In genomic region chr3:48142316-48142870, GRCh38 we compare ENCODE assay signal across 19 cellular contexts. TPM values are rescaled to one million over a fixed set of nuclear protein-coding genes. Genes with fewer than 3 reads are reported as not detected.
DNase-seq lines count a peak whose midpoint lies in the region; ATAC-seq and TF ChIP-seq lines count a peak whose summit lies in the region.
"Had no signal": no experiment of that assay in that cellular context is flagged by ENCODE, and none has a peak within 500 bp of the region (broad histone marks: within the 10 kb centered on the region; RNA-seq: fewer than 3 reads in every experiment).

No MANE protein-coding gene starts in this region.

- H3K27me3 Mint-ChIP-seq in activated T-helper 17 cell treated with anti-CD3 and anti-CD28 coated beads, Interleukin-2, amount 50 U/mL, for 72 hours = no peaks in the 10 kb centered on the region
- H3K27me3 Mint-ChIP-seq in naive thymus-derived CD8-positive, alpha-beta T cell = no peaks in the 10 kb centered on the region
- H3K27me3 Mint-ChIP-seq: activated naive CD4-positive, alpha-beta T cell treated with anti-CD3 and anti-CD28 coated beads, Interleukin-2, amount 50 U/mL, for 24 hours; dendritic cell treated with granulocyte-macrophage colony-stimulating factor and Interleukin-4, amounts not matched to agents 40 ng/mL and 50 ng/mL, for 4 days; memory B cell had no signal

- peak overlapping the region in 8 of 11 experiments; percentile 17 to 53 (median 39); a peak in 14 of 22 replicates for H3K4me2 ChIP-seq in BLaER1 treated with 17β-estradiol and CSF1 and Interleukin-3, amounts not matched to agents 10 nM and 100 nM

- peak; percentile 30 to 57 (median 53) for DNase-seq in mucosa of descending colon
- DNase-seq in stimulated activated naive CD4-positive, alpha-beta T cell (lab: John Stamatoyannopoulos, UW) = no peak
- no peak for DNase-seq in naive thymus-derived CD8-positive, alpha-beta T cell
- DNase-seq: erythroblast, GDM1, glutamatergic neuron, H7, MG63, NCI-H2227 treated with DMSO at 0.1 percent for 48 hours, retina had no signal

- no peak overlapping the region for H3K27ac ChIP-seq in BLaER1 treated with 17β-estradiol and CSF1 and Interleukin-3, amounts not matched to agents 10 nM and 100 nM

- no peaks in the 10 kb centered on the region for H3K36me3 ChIP-seq in BLaER1 treated with 17β-estradiol and CSF1 and Interleukin-3, amounts not matched to agents 10 nM and 100 nM
- no peaks in the 10 kb centered on the region for H3K36me3 ChIP-seq in mucosa of descending colon (ENCODE audit: low read depth)
- H3K36me3 ChIP-seq: MG63 had no signal

- H3K4me1 ChIP-seq in BLaER1 treated with 17β-estradiol and CSF1 and Interleukin-3, amounts not matched to agents 10 nM and 100 nM = peaks cover 6 to 29% (median 18%) of the 10 kb centered on the region in 10 experiments; a peak in 19 of 20 replicates
- no peaks in the 10 kb centered on the region for H3K4me1 ChIP-seq in mucosa of descending colon (ENCODE audit: low read depth)

- intact Hi-C loops in mucosa of descending colon (cut with DNase I, micrococcal nuclease) = no loop called here

- no peaks in the 10 kb centered on the region for H3K4me1 Mint-ChIP-seq in activated T-helper 17 cell treated with anti-CD3 and anti-CD28 coated beads, Interleukin-2, amount 50 U/mL, for 72 hours
- H3K4me1 Mint-ChIP-seq in naive thymus-derived CD8-positive, alpha-beta T cell = no peaks in the 10 kb centered on the region
- H3K4me1 Mint-ChIP-seq: activated naive CD4-positive, alpha-beta T cell treated with anti-CD3 and anti-CD28 coated beads, Interleukin-2, amount 50 U/mL, for 24 hours had no signal

- H3K9me3 Mint-ChIP-seq in activated T-helper 17 cell treated with anti-CD3 and anti-CD28 coated beads, Interleukin-2, amount 50 U/mL, for 72 hours = no peaks in the 10 kb centered on the region
- no peaks in the 10 kb centered on the region for H3K9me3 Mint-ChIP-seq in naive thymus-derived CD8-positive, alpha-beta T cell
- H3K9me3 Mint-ChIP-seq: activated naive CD4-positive, alpha-beta T cell treated with anti-CD3 and anti-CD28 coated beads, Interleukin-2, amount 50 U/mL, for 24 hours; dendritic cell treated with granulocyte-macrophage colony-stimulating factor and Interleukin-4, amounts not matched to agents 40 ng/mL and 50 ng/mL, for 4 days; memory B cell had no signal

- peak overlapping the region; percentile 68 for H3K27ac Mint-ChIP-seq in activated T-helper 17 cell treated with anti-CD3 and anti-CD28 coated beads, Interleukin-2, amount 50 U/mL, for 72 hours
- H3K27ac Mint-ChIP-seq in naive thymus-derived CD8-positive, alpha-beta T cell = no peak overlapping the region
- H3K27ac Mint-ChIP-seq: activated naive CD4-positive, alpha-beta T cell treated with anti-CD3 and anti-CD28 coated beads, Interleukin-2, amount 50 U/mL, for 24 hours; dendritic cell treated with granulocyte-macrophage colony-stimulating factor and Interleukin-4, amounts not matched to agents 40 ng/mL and 50 ng/mL, for 4 days; memory B cell had no signal

- no peak for TF ChIP-seq RAD21 in Ishikawa (IDR thresholded peaks at IDR 0.05; ENCODE audit: low read depth)

- H3K36me3 Mint-ChIP-seq in activated T-helper 17 cell treated with anti-CD3 and anti-CD28 coated beads, Interleukin-2, amount 50 U/mL, for 72 hours (ENCODE audit: low read depth) = no peaks in the 10 kb centered on the region
- H3K36me3 Mint-ChIP-seq in naive thymus-derived CD8-positive, alpha-beta T cell = no peaks in the 10 kb centered on the region
- H3K36me3 Mint-ChIP-seq: activated naive CD4-positive, alpha-beta T cell treated with anti-CD3 and anti-CD28 coated beads, Interleukin-2, amount 50 U/mL, for 24 hours; memory B cell had no signal

- POLR2A ChIA-PET in naive thymus-derived CD8-positive, alpha-beta T cell (lab: Charles Lee) = no interaction called here

- TF ChIP-seq CTCF in mucosa of descending colon (IDR thresholded peaks at IDR 0.05) = no peak

- no peaks in the 10 kb centered on the region for H3K27me3 ChIP-seq in BLaER1 treated with 17β-estradiol and CSF1 and Interleukin-3, amounts not matched to agents 10 nM and 100 nM
- H3K27me3 ChIP-seq: MG63 had no signal

- H4K20me1 ChIP-seq in BLaER1 treated with 17β-estradiol and CSF1 and Interleukin-3, amounts not matched to agents 10 nM and 100 nM = no peaks in the 10 kb centered on the region

- no peak overlapping the region for H3K4me3 Mint-ChIP-seq in activated T-helper 17 cell treated with anti-CD3 and anti-CD28 coated beads, Interleukin-2, amount 50 U/mL, for 72 hours
- H3K4me3 Mint-ChIP-seq in naive thymus-derived CD8-positive, alpha-beta T cell = no peak overlapping the region
- H3K4me3 Mint-ChIP-seq: activated naive CD4-positive, alpha-beta T cell treated with anti-CD3 and anti-CD28 coated beads, Interleukin-2, amount 50 U/mL, for 24 hours; dendritic cell treated with granulocyte-macrophage colony-stimulating factor and Interleukin-4, amounts not matched to agents 40 ng/mL and 50 ng/mL, for 4 days; memory B cell had no signal

- no peaks in the 10 kb centered on the region; a peak in 1 of 22 replicates for H3K9me3 ChIP-seq in BLaER1 treated with 17β-estradiol and CSF1 and Interleukin-3, amounts not matched to agents 10 nM and 100 nM (replicated peaks in 1 of 11)
- no peaks in the 10 kb centered on the region for H3K9me3 ChIP-seq in mucosa of descending colon
- H3K9me3 ChIP-seq: MG63 had no signal

- H3K4me3 ChIP-seq in BLaER1 treated with 17β-estradiol and CSF1 and Interleukin-3, amounts not matched to agents 10 nM and 100 nM = no peak overlapping the region
- H3K4me3 ChIP-seq in mucosa of descending colon = no peak overlapping the region
- H3K4me3 ChIP-seq: MG63 had no signal

- no peak overlapping the region for H3K9ac ChIP-seq in BLaER1 treated with 17β-estradiol and CSF1 and Interleukin-3, amounts not matched to agents 10 nM and 100 nM

- TF ChIP-seq EP300 in Ishikawa (IDR thresholded peaks at IDR 0.05; ENCODE audit: borderline replicate concordance) = no peak

- no peak for ATAC-seq in activated T-helper 17 cell treated with anti-CD3 and anti-CD28 coated beads, Interleukin-2, amount 50 U/mL, for 72 hours (replicated peaks)
- ATAC-seq in mucosa of descending colon = peak; percentile 88
- ATAC-seq in GM18511 (IDR thresholded peaks at IDR 0.05; ENCODE audit: unreplicated experiment) = no peak
- no peak for ATAC-seq in GM18520 (IDR thresholded peaks at IDR 0.05; ENCODE audit: unreplicated experiment)
- no peak for ATAC-seq in naive thymus-derived CD8-positive, alpha-beta T cell
- ATAC-seq: SK-N-SH treated with all-trans-retinoic acid at 6 μM for 48 hours had no signal

TF ChIP-seq in Ishikawa, 13 proteins besides CTCF, POLR2A, EP300 and RAD21:
- no peak for TF ChIP-seq CREB1 (IDR thresholded peaks at IDR 0.05; ENCODE audit: low read depth)
- no peak for TF ChIP-seq TEAD4 (IDR thresholded peaks at IDR 0.05)
- TF ChIP-seq USF1 (IDR thresholded peaks at IDR 0.05) = no peak
- TF ChIP-seq TAF1 (IDR thresholded peaks at IDR 0.05; ENCODE audit: low read depth) = no peak
- TF ChIP-seq TCF12 (IDR thresholded peaks at IDR 0.05; ENCODE audit: low read depth) = peak; percentile 44; the same call in 1 of the 2 replicates
- no peak for TF ChIP-seq EGR1 (IDR thresholded peaks at IDR 0.05)

RNA-seq across cellular contexts. Expression of gene CDC25A, which starts 45.8 kb away (rescaled TPM):
- total RNA-seq in activated T-helper 17 cell treated with anti-CD3 and anti-CD28 coated beads, Interleukin-2, amount 50 U/mL, for 72 hours = 10 to 100 TPM; 18.8 to 42.7 TPM
- 1 to 10 TPM; 3.4 to 6.9 (median 4.3) TPM for total RNA-seq in mucosa of descending colon
- not detected for total RNA-seq in naive thymus-derived CD8-positive, alpha-beta T cell
- not detected for polyA plus RNA-seq in naive thymus-derived CD8-positive, alpha-beta T cell

Comparison
In these comparisons a context has a peak if more than half of its experiments do, and no peak if none do; other contexts are left out.
1. DNase-seq: peak in mucosa of descending colon (3 of 3); none in stimulated activated naive CD4-positive, alpha-beta T cell (0 of 6) and naive thymus-derived CD8-positive, alpha-beta T cell (0 of 10).
2. RNA of gene CDC25A, which starts 45.8 kb away (total RNA-seq): 18.8 to 42.7 TPM in activated T-helper 17 cell treated with anti-CD3 and anti-CD28 coated beads, Interleukin-2, amount 50 U/mL, for 72 hours and 3.4 to 6.9 TPM in mucosa of descending colon; not detected in naive thymus-derived CD8-positive, alpha-beta T cell; every median in the first group is over 4 times any median in the second.